In the genomic region with DNA sequence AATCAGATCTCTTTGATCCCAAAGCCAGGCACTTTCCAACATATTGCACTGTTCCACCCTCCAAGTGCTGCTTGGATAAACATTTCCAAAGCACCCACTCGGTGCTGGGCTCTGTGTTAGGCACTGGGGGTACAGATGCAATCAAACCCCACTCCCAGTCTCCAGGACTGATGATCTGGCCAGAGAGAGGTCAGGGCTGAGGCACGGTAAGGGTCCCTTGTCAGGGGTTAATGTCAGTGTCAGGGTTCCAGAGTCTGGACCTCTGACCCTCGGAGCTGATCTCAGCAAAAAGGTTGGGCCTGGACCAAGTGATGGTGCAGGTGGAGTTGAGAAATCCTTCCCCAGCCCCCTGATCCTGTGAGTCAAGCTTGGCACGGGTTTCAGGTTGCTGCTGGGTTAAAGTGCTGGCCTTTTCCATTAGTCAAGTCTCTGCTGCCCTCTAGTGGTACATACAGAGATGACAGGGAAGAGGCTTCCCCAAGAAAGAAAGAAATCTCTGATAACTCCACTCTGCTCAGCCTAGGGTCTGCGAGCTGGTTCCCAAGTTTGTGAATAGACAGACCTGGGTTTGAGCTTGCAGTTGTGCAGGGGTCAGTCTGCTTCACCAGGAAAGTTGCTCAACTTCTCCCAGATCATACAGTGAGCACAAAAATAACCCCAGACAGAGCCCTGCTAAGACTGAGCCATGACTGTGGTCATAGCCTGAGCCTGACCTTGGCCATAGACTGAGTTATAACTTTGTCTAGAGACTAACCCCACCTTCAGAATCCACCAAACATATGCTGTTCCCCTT, we compare ENCODE assay signal across 8 cellular contexts.
DNase-seq lines count a peak whose midpoint lies in the region; ATAC-seq and TF ChIP-seq lines count a peak whose summit lies in the region.

No MANE protein-coding gene starts in this region.

- no peaks in the 10 kb centered on the region for H3K36me3 Mint-ChIP-seq in activated T-helper 17 cell treated with anti-CD3 and anti-CD28 coated beads, Interleukin-2, amount 50 U/mL, for 72 hours (ENCODE audit: low read depth)
- no peaks in the 10 kb centered on the region for H3K36me3 Mint-ChIP-seq in glutamatergic neuron (ENCODE audit: unreplicated experiment)
- no peaks in the 10 kb centered on the region for H3K36me3 Mint-ChIP-seq in stimulated activated memory B cell treated with anti-CD40 and anti-IgM and Interleukin-4, amounts not matched to agents 10 μg/mL and 1 μg/mL and 100 μg/mL, for 72 hours

- POLR2A ChIA-PET in GM10248 (lab: Yijun Ruan, JAX) = no interaction called here

- H3K9me3 Mint-ChIP-seq in activated T-helper 17 cell treated with anti-CD3 and anti-CD28 coated beads, Interleukin-2, amount 50 U/mL, for 72 hours = no peaks in the 10 kb centered on the region
- peaks cover 2% of the 10 kb centered on the region for H3K9me3 Mint-ChIP-seq in glutamatergic neuron (ENCODE audit: unreplicated experiment)
- peaks cover 4% of the 10 kb centered on the region for H3K9me3 Mint-ChIP-seq in stimulated activated memory B cell treated with anti-CD40 and anti-IgM and Interleukin-4, amounts not matched to agents 10 μg/mL and 1 μg/mL and 100 μg/mL, for 72 hours

- H3K4me3 ChIP-seq in AG09309 (ENCODE audit: control insufficient read depth, low read depth, low read length) = no peak overlapping the region

- H3K4me3 Mint-ChIP-seq in activated T-helper 17 cell treated with anti-CD3 and anti-CD28 coated beads, Interleukin-2, amount 50 U/mL, for 72 hours = no peak overlapping the region
- no peak overlapping the region for H3K4me3 Mint-ChIP-seq in glutamatergic neuron (ENCODE audit: unreplicated experiment)
- H3K4me3 Mint-ChIP-seq in stimulated activated memory B cell treated with anti-CD40 and anti-IgM and Interleukin-4, amounts not matched to agents 10 μg/mL and 1 μg/mL and 100 μg/mL, for 72 hours = no peak overlapping the region

- CTCF ChIA-PET in GM10248 (lab: Yijun Ruan, JAX) = interaction anchor here (1.2 to 8.3 kb wide), 13 partner anchors 9 to 1671 kb away, joined by 3 to 64 read pairs (median 6); no protein-coding TSS in a partner anchor

- H3K27me3 Mint-ChIP-seq in activated T-helper 17 cell treated with anti-CD3 and anti-CD28 coated beads, Interleukin-2, amount 50 U/mL, for 72 hours = peaks cover 13% of the 10 kb centered on the region
- peaks cover 8% of the 10 kb centered on the region for H3K27me3 Mint-ChIP-seq in glutamatergic neuron (ENCODE audit: unreplicated experiment)
- H3K27me3 Mint-ChIP-seq in stimulated activated memory B cell treated with anti-CD40 and anti-IgM and Interleukin-4, amounts not matched to agents 10 μg/mL and 1 μg/mL and 100 μg/mL, for 72 hours = peaks cover 53% of the 10 kb centered on the region

- peak; percentile 78 for TF ChIP-seq CTCF in AG09309 (IDR thresholded peaks at IDR 0.05; ENCODE audit: control insufficient read depth, insufficient read depth, low read depth, low read length, missing control alignments)
- peak; percentile 74 for TF ChIP-seq CTCF in GM10248 (IDR thresholded peaks at IDR 0.05; ENCODE audit: control extremely low read depth, extremely low read depth, low read depth, missing control alignments)
- TF ChIP-seq CTCF in glutamatergic neuron (IDR thresholded peaks at IDR 0.05; ENCODE audit: partially characterized antibody, unreplicated experiment) = peak; percentile 96

- DNase-seq in AG09309 (ENCODE audit: low read depth) (peak; percentile 24), GM10248 (ENCODE audit: extremely low spot score) (peak; percentile 76), NCI-H774 (lab: John Stamatoyannopoulos, UW) (peak; percentile 80), glutamatergic neuron (peak; percentile 42), pons (ENCODE audit: low spot score) (peak; percentile 78)

- no peaks in the 10 kb centered on the region for H3K4me1 Mint-ChIP-seq in activated T-helper 17 cell treated with anti-CD3 and anti-CD28 coated beads, Interleukin-2, amount 50 U/mL, for 72 hours
- peaks cover 8% of the 10 kb centered on the region for H3K4me1 Mint-ChIP-seq in glutamatergic neuron (ENCODE audit: low read depth, unreplicated experiment)
- no peaks in the 10 kb centered on the region for H3K4me1 Mint-ChIP-seq in stimulated activated memory B cell treated with anti-CD40 and anti-IgM and Interleukin-4, amounts not matched to agents 10 μg/mL and 1 μg/mL and 100 μg/mL, for 72 hours

- ATAC-seq in HG03520 (IDR thresholded peaks at IDR 0.05; ENCODE audit: unreplicated experiment) = peak; percentile 67
- peak; percentile 57 for ATAC-seq in activated T-helper 17 cell treated with anti-CD3 and anti-CD28 coated beads, Interleukin-2, amount 50 U/mL, for 72 hours (replicated peaks)
- no peak for ATAC-seq in stimulated activated memory B cell treated with anti-CD40 and anti-IgM and Interleukin-4, amounts not matched to agents 10 μg/mL and 1 μg/mL and 100 μg/mL, for 72 hours

- H3K27ac Mint-ChIP-seq in activated T-helper 17 cell treated with anti-CD3 and anti-CD28 coated beads, Interleukin-2, amount 50 U/mL, for 72 hours = no peak overlapping the region
- H3K27ac Mint-ChIP-seq in glutamatergic neuron (ENCODE audit: unreplicated experiment) = no peak overlapping the region
- H3K27ac Mint-ChIP-seq in stimulated activated memory B cell treated with anti-CD40 and anti-IgM and Interleukin-4, amounts not matched to agents 10 μg/mL and 1 μg/mL and 100 μg/mL, for 72 hours = no peak overlapping the region

Comparison
In these comparisons a context has a peak if more than half of its experiments do, and no peak if none do; other contexts are left out.
1. DNase-seq: peak in every context shown above with its lines; median percentile 80 in NCI-H774; 78 in pons; 76 in GM10248; 42 in glutamatergic neuron; 24 in AG09309.